ENCODE assay signal across 26 cellular contexts in genomic region chr3:46613313-46614005, GRCh38. TPM values are rescaled to one million over a fixed set of nuclear protein-coding genes. Genes with fewer than 3 reads are reported as not detected.
"Had no signal": no experiment of that assay in that cellular context is flagged by ENCODE, and none has a peak within 500 bp of the region (broad histone marks: within the 10 kb centered on the region; RNA-seq: fewer than 3 reads in every experiment).

No MANE protein-coding gene starts in this region.

- H3K27me3 ChIP-seq: Peyer's patch, SJCRH30 had no signal

- H3K4me1 ChIP-seq: Peyer's patch had no signal

- H3K4me3 ChIP-seq: Peyer's patch, SJCRH30 had no signal

- H3K36me3 ChIP-seq: Peyer's patch, SJCRH30, WERI-Rb-1 had no signal

- H3K27ac ChIP-seq: Peyer's patch, RWPE1, SJCRH30, WERI-Rb-1 had no signal

- FAIRE-seq: astrocyte had no signal

- H3K4me2 ChIP-seq: SK-N-SH had no signal

- H3K9ac ChIP-seq: SK-N-SH had no signal

- ATAC-seq: activated CD4-positive, CD25-positive, alpha-beta regulatory T cell treated with anti-CD3 and anti-CD28 coated beads, Interleukin-2, amount 50 U/mL, for 24 hours; activated CD8-positive, alpha-beta T cell treated with anti-CD3 and anti-CD28 coated beads for 36 hours had no signal

- DNase-seq: activated CD4-positive, alpha-beta T cell treated with anti-CD3 and anti-CD28 coated beads for 4 hours; activated CD8-positive, alpha-beta T cell treated with anti-CD3 and anti-CD28 coated beads for 36 hours; activated gamma-delta T cell; activated naive CD4-positive, alpha-beta T cell treated with anti-CD3 and anti-CD28 coated beads for 36 hours; activated T-cell treated with anti-CD3 and anti-CD28 coated beads, Interleukin-2, amount 50 U/mL, for 24 hours; amygdala; KG1; NCI-H1092; NCI-H1436; NCI-H187; NCI-H2081; NCI-H446; NCI-H524; Peyer's patch; Right ventricle myocardium superior; SJCRH30; SK-N-SH; T-helper 1 cell; WERI-Rb-1 had no signal

- H3K9me3 ChIP-seq: Peyer's patch, SJCRH30, SK-N-SH had no signal

RNA-seq across cellular contexts. Expression of gene FAM240A, which starts 1.1 kb away (rescaled TPM):
- total RNA-seq: activated CD8-positive, alpha-beta T cell treated with anti-CD3 and anti-CD28 coated beads for 36 hours; activated naive CD4-positive, alpha-beta T cell treated with anti-CD3 and anti-CD28 coated beads for 36 hours; activated T-helper 1 cell treated with anti-CD3 and anti-CD28 coated beads, Interleukin-12 subunit alpha, Interleukin-12 subunit beta, Interleukin-2, Interleukin-4 antibody, amounts not matched to agents 30 ng/mL and 10 ng/mL and 1 ng/mL, durations not matched to agents 14 hours and 24 hours and 36 hours; astrocyte; LHCN-M2; M059J; Peyer's patch; Right ventricle myocardium superior; SJCRH30; T-helper 2 cell treated with Interferon-gamma antibody and Interleukin-4, amounts not matched to agents 100 ng/mL and 5 ng/mL, for 36 hours had no signal
- polyA plus RNA-seq: SK-N-SH had no signal

RNA-seq across cellular contexts. Expression of gene LRRC2, which starts 47.4 kb away (rescaled TPM):
- total RNA-seq: activated CD8-positive, alpha-beta T cell treated with anti-CD3 and anti-CD28 coated beads for 36 hours; activated naive CD4-positive, alpha-beta T cell treated with anti-CD3 and anti-CD28 coated beads for 36 hours; activated T-helper 1 cell treated with anti-CD3 and anti-CD28 coated beads, Interleukin-12 subunit alpha, Interleukin-12 subunit beta, Interleukin-2, Interleukin-4 antibody, amounts not matched to agents 30 ng/mL and 10 ng/mL and 1 ng/mL, durations not matched to agents 14 hours and 24 hours and 36 hours; SJCRH30; T-helper 2 cell treated with Interferon-gamma antibody and Interleukin-4, amounts not matched to agents 100 ng/mL and 5 ng/mL, for 36 hours had no signal
